ENCODE assay signal across 8 cellular contexts in the genomic region with DNA sequence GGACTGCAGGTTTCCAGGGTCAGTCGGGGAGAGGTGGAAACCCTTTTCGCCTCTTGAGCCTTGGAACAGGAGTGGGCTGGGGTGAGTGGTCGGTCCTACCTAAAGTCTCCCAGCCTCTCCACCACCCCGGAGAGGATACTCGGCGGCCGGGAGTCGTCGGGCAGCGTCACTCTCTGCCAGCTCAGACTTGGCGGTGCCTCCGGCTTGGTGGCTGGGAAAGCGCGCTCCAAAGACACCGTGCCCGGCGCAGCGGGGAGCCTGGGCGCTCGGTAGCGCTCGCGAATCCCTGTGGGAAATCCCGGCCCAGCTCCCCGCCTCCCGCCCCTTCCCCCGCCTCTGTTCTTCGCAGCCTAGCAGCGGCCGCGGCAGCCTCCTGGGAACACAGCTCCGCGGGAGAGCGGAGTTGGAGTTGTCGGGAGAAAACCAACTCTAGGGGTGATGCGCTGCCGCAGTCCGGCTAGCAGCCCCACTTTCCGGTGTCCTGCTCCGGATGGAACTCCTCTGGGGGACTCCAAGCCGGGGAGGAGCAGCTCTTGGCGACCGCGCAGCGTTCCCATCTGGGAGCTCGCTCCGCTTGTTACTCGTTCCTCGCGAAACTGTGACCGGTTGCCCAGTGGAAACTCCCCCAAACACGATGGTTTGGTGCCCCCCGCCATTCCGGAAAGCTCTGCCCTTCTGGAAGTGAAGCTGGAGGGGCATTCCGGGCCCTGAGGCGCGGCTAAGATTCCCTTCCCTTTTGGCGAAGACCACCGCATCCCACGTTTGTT. TPM values are rescaled to one million over a fixed set of nuclear protein-coding genes. Genes with fewer than 3 reads are reported as not detected.
DNase-seq lines count a peak whose midpoint lies in the region; ATAC-seq and TF ChIP-seq lines count a peak whose summit lies in the region.

No MANE protein-coding gene starts in this region.

- H3K27me3 Mint-ChIP-seq in stimulated activated naive B cell treated with anti-CD40 and anti-IgM and Interleukin-4, amounts not matched to agents 10 μg/mL and 1 μg/mL and 100 μg/mL, for 72 hours: peaks cover 45 to 77% of the 10 kb centered on the region in 2 donors

- H3K36me3 Mint-ChIP-seq in stimulated activated naive B cell treated with anti-CD40 and anti-IgM and Interleukin-4, amounts not matched to agents 10 μg/mL and 1 μg/mL and 100 μg/mL, for 72 hours: no peaks in the 10 kb centered on the region

- H3K27me3 ChIP-seq in Peyer's patch (no peaks in the 10 kb centered on the region), iPS DF 6.9 (ENCODE audit: control insufficient read depth, insufficient read depth, low read length) (peaks cover 21% of the 10 kb centered on the region)

- WGBS in iPS DF 6.9 (ENCODE audit: insufficient coverage, insufficient read length): no CpG with 5 or more reads among the region's 60 CpGs

- TF ChIP-seq CTCF in Peyer's patch (IDR thresholded peaks at IDR 0.05): no peak

- H3K9me3 ChIP-seq in Peyer's patch (no peaks in the 10 kb centered on the region), iPS DF 6.9 (ENCODE audit: control insufficient read depth, insufficient read depth, low read length) (no peaks in the 10 kb centered on the region)

- peaks cover 12 to 33% of the 10 kb centered on the region in 2 donors for H3K4me1 Mint-ChIP-seq in stimulated activated naive B cell treated with anti-CD40 and anti-IgM and Interleukin-4, amounts not matched to agents 10 μg/mL and 1 μg/mL and 100 μg/mL, for 72 hours

- H3K9me3 Mint-ChIP-seq in stimulated activated naive B cell treated with anti-CD40 and anti-IgM and Interleukin-4, amounts not matched to agents 10 μg/mL and 1 μg/mL and 100 μg/mL, for 72 hours: no peaks in the 10 kb centered on the region

- H3K4me3 Mint-ChIP-seq in stimulated activated naive B cell treated with anti-CD40 and anti-IgM and Interleukin-4, amounts not matched to agents 10 μg/mL and 1 μg/mL and 100 μg/mL, for 72 hours: peak overlapping the region; percentile 89 to 90

- no peak overlapping the region for H3K27ac Mint-ChIP-seq in stimulated activated naive B cell treated with anti-CD40 and anti-IgM and Interleukin-4, amounts not matched to agents 10 μg/mL and 1 μg/mL and 100 μg/mL, for 72 hours

- peak overlapping the region; percentile 24 to 60 (median 49) for H3K4me3 ChIP-seq in Peyer's patch
- peak overlapping the region; percentile 59; the same call in 1 of the 2 replicates for H3K4me3 ChIP-seq in iPS DF 6.9 (ENCODE audit: low read length)

- H3K4me1 ChIP-seq in Peyer's patch (peaks cover 0 to 23% (median 0%) of the 10 kb centered on the region in 4 donors), iPS DF 6.9 (ENCODE audit: control insufficient read depth, insufficient read depth, low read length) (no peaks in the 10 kb centered on the region; the same call in none of the 2 replicates)

- TF ChIP-seq POLR2A in Peyer's patch (IDR thresholded peaks at IDR 0.05): no peak

- no peak for ATAC-seq in stimulated activated naive B cell treated with anti-CD40 and anti-IgM and Interleukin-4, amounts not matched to agents 10 μg/mL and 1 μg/mL and 100 μg/mL, for 72 hours (replicated peaks)

- H3K36me3 ChIP-seq in Peyer's patch: no peaks in the 10 kb centered on the region
- no peaks in the 10 kb centered on the region for H3K36me3 ChIP-seq in iPS DF 6.9 (ENCODE audit: control insufficient read depth, insufficient read depth, low read length)

- peak; percentile 40 to 89 (median 83) for DNase-seq in NCI-H1417 (lab: John Stamatoyannopoulos, UW)
- no peak for DNase-seq in NCI-H1417 treated with DMSO at 0.1 percent for 48 hours (lab: John Stamatoyannopoulos, UW)
- DNase-seq in Peyer's patch: no peak
- no peak for DNase-seq in iPS DF 6.9 (ENCODE audit: low read depth, low spot score)
- no peak for DNase-seq in stimulated activated naive B cell treated with anti-CD40 and anti-IgM and Interleukin-4, amounts not matched to agents 10 μg/mL and 1 μg/mL and 100 μg/mL, for 72 hours
- no peak for DNase-seq in NOMO-1 (lab: John Stamatoyannopoulos, UW; ENCODE audit: unreplicated experiment in 2 of 2)
- DNase-seq in activated CD4-positive, alpha-beta T cell treated with anti-CD3 and anti-CD28 coated beads for 1 hour: no peak
- no peak for DNase-seq in cerebellar nuclear complex (lab: John Stamatoyannopoulos, UW)

- H3K27ac ChIP-seq in Peyer's patch (no peak overlapping the region), iPS DF 6.9 (ENCODE audit: low read length) (no peak overlapping the region)

RNA-seq across cellular contexts. Expression of a gene that starts 1.4 kb away (rescaled TPM):
- total RNA-seq in Peyer's patch: 1 to 10 TPM in 1 of 4 donors, under 1 TPM in 3; 0.18 to 3.2 (median 0.68) TPM

Comparison
In these comparisons a context has a peak if more than half of its experiments do, and no peak if none do; other contexts are left out.
1. DNase-seq: peak in NCI-H1417 (3 of 3); none in NCI-H1417 treated with DMSO at 0.1 percent for 48 hours (single experiment), Peyer's patch (0 of 3), iPS DF 6.9 (single experiment), stimulated activated naive B cell treated with anti-CD40 and anti-IgM and Interleukin-4, amounts not matched to agents 10 μg/mL and 1 μg/mL and 100 μg/mL, for 72 hours (single experiment), NOMO-1 (0 of 2), activated CD4-positive, alpha-beta T cell treated with anti-CD3 and anti-CD28 coated beads for 1 hour (single experiment) and cerebellar nuclear complex (0 of 2).